Comparison of ENCODE assay signal across 18 cellular contexts in genomic region chr1:225342695-225343094, GRCh38.
DNase-seq lines count a peak whose midpoint lies in the region; ATAC-seq and TF ChIP-seq lines count a peak whose summit lies in the region.
"Had no signal": no experiment of that assay in that cellular context is flagged by ENCODE, and none has a peak within 500 bp of the region (broad histone marks: within the 10 kb centered on the region; RNA-seq: fewer than 3 reads in every experiment).

No MANE protein-coding gene starts in this region.

- no peak overlapping the region for H3K4me2 ChIP-seq in GM23338
- peak overlapping the region; percentile 64 for H3K4me2 ChIP-seq in Loucy (ENCODE audit: low read depth, low read length, poor library complexity, severe bottlenecking)
- no peak overlapping the region for H3K4me2 ChIP-seq in neural progenitor cell
- no peak overlapping the region for H3K4me2 ChIP-seq in mammary epithelial cell (ENCODE audit: insufficient read depth, low read depth, low read length)
- H3K4me2 ChIP-seq: A549 had no signal

- POLR2A ChIA-PET in WTC11 (lab: Charles Lee): no interaction called here

- H3F3A ChIP-seq in GM23338 (replicated peaks; ENCODE audit: low read depth): no peaks in the 10 kb centered on the region
- no peaks in the 10 kb centered on the region for H3F3A ChIP-seq in Loucy (ENCODE audit: low read depth)
- no peaks in the 10 kb centered on the region for H3F3A ChIP-seq in neural progenitor cell (ENCODE audit: low read depth)

- dilution Hi-C loops in mammary epithelial cell (cut with HindIII; ENCODE audit: low sequenced_read_pairs): no loop called here

- TF ChIP-seq CTCF in GM23338 (conservative IDR thresholded peaks at IDR 0.05; ENCODE audit: low read depth in 2 of 2) (no peak), Loucy (conservative IDR thresholded peaks at IDR 0.05; ENCODE audit: low read length) (no peak), WTC11 (IDR thresholded peaks at IDR 0.05) (no peak), neural progenitor cell (IDR thresholded peaks at IDR 0.05) (no peak), mammary epithelial cell (conservative IDR thresholded peaks at IDR 0.05 in 1 of 2, IDR thresholded peaks at IDR 0.05 in 1 of 2; ENCODE audit: extremely low read depth in 1 of 2, insufficient read depth in 1 of 2, low read depth in 1 of 2, low read length in 2 of 2) (no peak)

- in situ Hi-C loops in mammary epithelial cell (cut with MboI; ENCODE audit: low sequenced_read_pairs in 2 of 2): no loop called here

- DNase-seq in GM23338 (ENCODE audit: low spot score) (peak; percentile 26), WTC11 (ENCODE audit: low spot score) (no peak), neural progenitor cell (ENCODE audit: low spot score) (no peak), 8988T (no peak), NCI-H526 treated with DMSO at 0.1 percent for 48 hours (lab: John Stamatoyannopoulos, UW) (no peak), mammary epithelial cell (no peak)
- DNase-seq: AML-193; CD4-positive, alpha-beta T cell; DMS153; DMS79; GF-D8; HCEC 1CT; KG1 had no signal

- intact Hi-C loops in mammary epithelial cell (cut with micrococcal nuclease): loop anchor here (1.0 to 10.0 kb wide), 2 partner anchors 23 to 838 kb away; no protein-coding TSS in a partner anchor

- H4K20me1 ChIP-seq in GM23338 (replicated peaks; ENCODE audit: insufficient read depth): no peaks in the 10 kb centered on the region
- no peaks in the 10 kb centered on the region for H4K20me1 ChIP-seq in Loucy (ENCODE audit: insufficient read depth, low read length, poor library complexity, severe bottlenecking)
- no peaks in the 10 kb centered on the region for H4K20me1 ChIP-seq in neural progenitor cell (ENCODE audit: low read depth)
- no peaks in the 10 kb centered on the region for H4K20me1 ChIP-seq in mammary epithelial cell (ENCODE audit: insufficient read depth, low read length)

- H3K9me3 ChIP-seq in Loucy (ENCODE audit: insufficient read depth, low read depth, low read length) (no peaks in the 10 kb centered on the region), neural progenitor cell (ENCODE audit: low read depth) (no peaks in the 10 kb centered on the region), mammary epithelial cell (replicated peaks; ENCODE audit: insufficient read depth, low read length) (no peaks in the 10 kb centered on the region)
- H3K9me3 ChIP-seq: A549 had no signal

- CTCF ChIA-PET in WTC11 (lab: Charles Lee) (interaction anchor here (0.6 to 0.7 kb wide), 2 partner anchors 37 to 288 kb away, joined by 5 to 6 read pairs; no protein-coding TSS in a partner anchor), mammary epithelial cell (lab: Charles Lee; ENCODE audit: low non-redundant PET) (no interaction called here)

- H3K4me1 Mint-ChIP-seq in GM23338 (peaks cover 3% of the 10 kb centered on the region; the same call in 2 of the 3 replicates), WTC11 (no peaks in the 10 kb centered on the region), neural progenitor cell (peaks cover 6% of the 10 kb centered on the region)
- H3K4me1 Mint-ChIP-seq: IgD-negative memory B cell had no signal

- peak; percentile 63 for ATAC-seq in GM23338
- ATAC-seq in WTC11: peak; percentile 84
- ATAC-seq: A549, HepG2 had no signal

- H3K9ac ChIP-seq in Loucy (ENCODE audit: low read depth, low read length, poor library complexity, severe bottlenecking) (no peak overlapping the region), neural progenitor cell (no peak overlapping the region), mammary epithelial cell (ENCODE audit: insufficient read depth, low read length) (no peak overlapping the region)

- no peaks in the 10 kb centered on the region; the same call in 1 of the 2 replicates for H3K4me1 ChIP-seq in GM23338 (ENCODE audit: insufficient read depth)
- peaks cover 32% of the 10 kb centered on the region for H3K4me1 ChIP-seq in Loucy (ENCODE audit: insufficient read depth, low read length, poor library complexity, severe bottlenecking)
- no peaks in the 10 kb centered on the region for H3K4me1 ChIP-seq in neural progenitor cell
- peaks cover 8% of the 10 kb centered on the region for H3K4me1 ChIP-seq in mammary epithelial cell (ENCODE audit: insufficient read depth, low read length)
- H3K4me1 ChIP-seq: A549 had no signal

- H2AFZ ChIP-seq in GM23338 (no peak overlapping the region; the same call in 1 of the 2 replicates), Loucy (ENCODE audit: low read length) (peak overlapping the region; percentile 53), neural progenitor cell (replicated peaks) (peak overlapping the region; percentile 78), mammary epithelial cell (ENCODE audit: low read depth, low read length) (no peak overlapping the region)

- H3K27me3 ChIP-seq in GM23338 (ENCODE audit: insufficient read depth): no peaks in the 10 kb centered on the region
- no peaks in the 10 kb centered on the region for H3K27me3 ChIP-seq in Loucy (ENCODE audit: insufficient read depth, low read length, poor library complexity, severe bottlenecking)
- H3K27me3 ChIP-seq in neural progenitor cell: no peaks in the 10 kb centered on the region
- H3K27me3 ChIP-seq in mammary epithelial cell (ENCODE audit: insufficient read depth, low read length): no peaks in the 10 kb centered on the region

- H3K27ac ChIP-seq in GM23338 (ENCODE audit: low read depth): no peak overlapping the region
- no peak overlapping the region for H3K27ac ChIP-seq in neural progenitor cell
- no peak overlapping the region for H3K27ac ChIP-seq in mammary epithelial cell (ENCODE audit: insufficient read depth, low read depth, low read length)
- H3K27ac ChIP-seq: A549, C4-2B had no signal

- no TSS peak for BruUV-seq in mammary epithelial cell (replicated peaks; lab: Mats Ljungman, UMichigan)

- H3K79me2 ChIP-seq in GM23338 (replicated peaks; ENCODE audit: insufficient read depth): no peaks in the 10 kb centered on the region
- H3K79me2 ChIP-seq in Loucy (ENCODE audit: insufficient read depth, low read length): no peaks in the 10 kb centered on the region
- no peaks in the 10 kb centered on the region for H3K79me2 ChIP-seq in neural progenitor cell (ENCODE audit: low read depth)
- H3K79me2 ChIP-seq in mammary epithelial cell (ENCODE audit: insufficient read depth, low read length): no peaks in the 10 kb centered on the region

- no peaks in the 10 kb centered on the region for H3K9me3 Mint-ChIP-seq in GM23338
- H3K9me3 Mint-ChIP-seq in WTC11: no peaks in the 10 kb centered on the region
- no peaks in the 10 kb centered on the region for H3K9me3 Mint-ChIP-seq in neural progenitor cell
- H3K9me3 Mint-ChIP-seq: CD4-positive, alpha-beta T cell had no signal

- no peaks in the 10 kb centered on the region for H3K27me3 Mint-ChIP-seq in GM23338 (ENCODE audit: insufficient read depth, low read depth, poor library complexity)
- H3K27me3 Mint-ChIP-seq in WTC11 (ENCODE audit: low read depth): no peaks in the 10 kb centered on the region
- no peaks in the 10 kb centered on the region for H3K27me3 Mint-ChIP-seq in neural progenitor cell (ENCODE audit: insufficient read depth, low read depth)

- H3K36me3 Mint-ChIP-seq in GM23338 (ENCODE audit: low read depth) (no peaks in the 10 kb centered on the region), WTC11 (no peaks in the 10 kb centered on the region), neural progenitor cell (no peaks in the 10 kb centered on the region)
- H3K36me3 Mint-ChIP-seq: IgD-negative memory B cell had no signal

- H3K27ac Mint-ChIP-seq in GM23338 (no peak overlapping the region), WTC11 (no peak overlapping the region), neural progenitor cell (no peak overlapping the region)
- H3K27ac Mint-ChIP-seq: CD4-positive, alpha-beta T cell; IgD-negative memory B cell had no signal

- WGBS in mammary epithelial cell (ENCODE audit: low coverage, missing lambda C conversion rate): 97% methylated on average over 4 of the region's 7 CpGs

- H3K9me2 ChIP-seq in GM23338 (ENCODE audit: insufficient read depth) (no peaks in the 10 kb centered on the region), Loucy (replicated peaks; ENCODE audit: low read depth, low read length) (no peaks in the 10 kb centered on the region)

- H3K4me3 Mint-ChIP-seq in GM23338 (no peak overlapping the region), WTC11 (no peak overlapping the region), neural progenitor cell (no peak overlapping the region)
- H3K4me3 Mint-ChIP-seq: CD4-positive, alpha-beta T cell; IgD-negative memory B cell had no signal

- no peaks in the 10 kb centered on the region for H3K36me3 ChIP-seq in GM23338 (ENCODE audit: insufficient read depth)
- no peaks in the 10 kb centered on the region for H3K36me3 ChIP-seq in Loucy (ENCODE audit: insufficient read depth, low read length)
- H3K36me3 ChIP-seq in neural progenitor cell: no peaks in the 10 kb centered on the region
- H3K36me3 ChIP-seq in mammary epithelial cell (ENCODE audit: insufficient read depth, low read length): no peaks in the 10 kb centered on the region

- H3K4me3 ChIP-seq in GM23338: no peak overlapping the region
- peak overlapping the region; percentile 47 for H3K4me3 ChIP-seq in Loucy (ENCODE audit: low read length, poor library complexity, severe bottlenecking)
- no peak overlapping the region for H3K4me3 ChIP-seq in neural progenitor cell
- no peak overlapping the region for H3K4me3 ChIP-seq in mammary epithelial cell (replicated peaks in 1 of 3; ENCODE audit: insufficient read depth in 1 of 3, low read depth in 2 of 3, low read length in 3 of 3)
- H3K4me3 ChIP-seq: A549 had no signal

TF ChIP-seq in WTC11, 78 proteins besides CTCF, POLR2A, EP300 and RAD21 (continues in another document):
- TF ChIP-seq MLX (CRISPR knock-in tag; IDR thresholded peaks at IDR 0.05): no peak
- no peak for TF ChIP-seq ZNF219 (CRISPR knock-in tag; IDR thresholded peaks at IDR 0.05; ENCODE audit: borderline replicate concordance)
- TF ChIP-seq E2F5 (CRISPR knock-in tag; IDR thresholded peaks at IDR 0.05): no peak
- no peak for TF ChIP-seq KAT7 (CRISPR knock-in tag; IDR thresholded peaks at IDR 0.05; ENCODE audit: borderline replicate concordance)
- no peak for TF ChIP-seq GRHL2 (CRISPR knock-in tag; IDR thresholded peaks at IDR 0.05; ENCODE audit: insufficient replicate concordance, severe bottlenecking)
- no peak for TF ChIP-seq IRF2 (CRISPR knock-in tag; IDR thresholded peaks at IDR 0.05; ENCODE audit: borderline replicate concordance, low read depth)

Comparison
In these comparisons a context has a peak if more than half of its experiments do, and no peak if none do; other contexts are left out.
1. H2AFZ ChIP-seq: peak in Loucy (single experiment) and neural progenitor cell (single experiment); none in GM23338 (single experiment) and mammary epithelial cell (single experiment).